ENCODE assay signal across 8 cellular contexts in genomic region chr12:67647251-67647546, GRCh38. TPM values are rescaled to one million over a fixed set of nuclear protein-coding genes. Genes with fewer than 3 reads are reported as not detected.
DNase-seq lines count a peak whose midpoint lies in the region; ATAC-seq, FAIRE-seq and TF ChIP-seq lines count a peak whose summit lies in the region.

No MANE protein-coding gene starts in this region.

- no peak for TF ChIP-seq EP300 in K562 (IDR thresholded peaks at IDR 0.05; ENCODE audit: low read length)

- H3K27ac Mint-ChIP-seq in mesothelial cell of epicardium (peak overlapping the region; percentile 98), type B pancreatic cell (peak overlapping the region; percentile 98)

- H3K27me3 Mint-ChIP-seq in mesothelial cell of epicardium (ENCODE audit: low read depth), result no peaks in the 10 kb centered on the region
- H3K27me3 Mint-ChIP-seq in type B pancreatic cell, result no peaks in the 10 kb centered on the region

- H3K9me3 Mint-ChIP-seq in mesothelial cell of epicardium, result no peaks in the 10 kb centered on the region
- no peaks in the 10 kb centered on the region for H3K9me3 Mint-ChIP-seq in type B pancreatic cell

- H3K4me3 Mint-ChIP-seq in mesothelial cell of epicardium (peak overlapping the region; percentile 97), type B pancreatic cell (peak overlapping the region; percentile 97)

- in situ Hi-C loops in K562 (cut with MboI), result no loop called here

- DNase-seq in Right ventricle myocardium inferior (ENCODE audit: missing footprints) (peak; percentile 58), Right ventricle myocardium superior (no peak), K562 (ENCODE audit: extremely low read depth in 1 of 4, low spot score in 3 of 4) (no peak), mesothelial cell of epicardium (ENCODE audit: low spot score in 2 of 2, unreplicated experiment in 2 of 2) (no peak), type B pancreatic cell (ENCODE audit: extremely low spot score, unreplicated experiment) (no peak)

- H3K9me1 ChIP-seq in K562 (ENCODE audit: control insufficient read depth, insufficient read depth, low read length), result no peaks in the 10 kb centered on the region

- H3K4me1 ChIP-seq in K562 (replicated peaks in 1 of 2; ENCODE audit: control insufficient read depth in 2 of 2, insufficient read depth in 2 of 2, low read length in 2 of 2), result peaks cover 23 to 32% of the 10 kb centered on the region in 2 experiments; a peak in 4 of 5 replicates

- no peak for TF ChIP-seq RAD21 in K562 (CRISPR knock-in tag; conservative IDR thresholded peaks at IDR 0.05 in 1 of 2, IDR thresholded peaks at IDR 0.05 in 1 of 2)

- TF ChIP-seq CTCF in K562 (IDR thresholded peaks at IDR 0.05 in 2 of 3, conservative IDR thresholded peaks at IDR 0.05 in 1 of 3; ENCODE audit: insufficient read depth in 2 of 3, low read depth in 1 of 3, low read length in 3 of 3) (no peak), mesothelial cell of epicardium (IDR thresholded peaks at IDR 0.05; ENCODE audit: unreplicated experiment) (no peak), type B pancreatic cell (conservative IDR thresholded peaks at IDR 0.05) (no peak)

- no peak for FAIRE-seq in K562 (lab: Jason Lieb, UNC)

- WGBS in K562 (ENCODE audit: insufficient coverage, low coverage, missing lambda C conversion rate), result 86% methylated on average over 9 of the region's 9 CpGs

- peaks cover 35% of the 10 kb centered on the region for H3K79me2 ChIP-seq in K562 (ENCODE audit: control insufficient read depth, insufficient read depth, low read length)

- TF ChIP-seq POLR2A in K562 (conservative IDR thresholded peaks at IDR 0.05), result no peak

- no peaks in the 10 kb centered on the region for H3K9me3 ChIP-seq in K562 (replicated peaks; ENCODE audit: control insufficient read depth, insufficient read depth, low read depth, low read length)

- peak overlapping the region; percentile 99 for H2AFZ ChIP-seq in K562 (ENCODE audit: low read depth, low read length)

- no peaks in the 10 kb centered on the region for H3K36me3 Mint-ChIP-seq in mesothelial cell of epicardium
- H3K36me3 Mint-ChIP-seq in type B pancreatic cell, result peaks cover 17% of the 10 kb centered on the region

- 0 out of 2 replicates have a peak, but pooled peaks cover 12% of the 10 kb centered on the region for H4K20me1 ChIP-seq in K562 (replicated peaks; ENCODE audit: control insufficient read depth, insufficient read depth, low read length)

- peaks cover 4% of the 10 kb centered on the region in 2 experiments; a peak in 2 of 5 replicates for H3K27me3 ChIP-seq in K562 (ENCODE audit: control insufficient read depth in 2 of 2, insufficient read depth in 2 of 2, low read length in 2 of 2)

- H3K36me3 ChIP-seq in K562 (ENCODE audit: control insufficient read depth, insufficient read depth, low read length), result peaks cover 9% of the 10 kb centered on the region

- H3K4me2 ChIP-seq in K562 (ENCODE audit: insufficient read depth, low read length), result no peak overlapping the region

- ATAC-seq in Right ventricle myocardium inferior (no peak), Right ventricle myocardium superior (ENCODE audit: poor library complexity) (no peak), K562 (no peak), HG03045 (IDR thresholded peaks at IDR 0.05; ENCODE audit: unreplicated experiment) (no peak), GM21390 (IDR thresholded peaks at IDR 0.05; ENCODE audit: unreplicated experiment) (no peak), HG03097 (IDR thresholded peaks at IDR 0.05; ENCODE audit: low FRiP score, unreplicated experiment) (no peak)

- H3K27ac ChIP-seq in K562 (ENCODE audit: extremely low read depth, low read depth, low read length), result no peak overlapping the region

- BruUV-seq in K562 (replicated peaks; lab: Mats Ljungman, UMichigan), result no TSS peak

- H3K9ac ChIP-seq in K562 (ENCODE audit: insufficient read depth in 1 of 2, low read depth in 2 of 2, low read length in 2 of 2), result no peak overlapping the region

- CTCF ChIA-PET in K562 (lab: Yijun Ruan, JAX; ENCODE audit: low intra/inter-chr PET ratio), result no interaction called here

- POLR2A ChIA-PET in K562 (lab: Yijun Ruan, JAX), result interaction anchor here (0.8 kb wide), 1 partner anchor 100 kb away, joined by 4 read pairs; no protein-coding TSS in a partner anchor

- H3K4me1 Mint-ChIP-seq in mesothelial cell of epicardium (peaks cover 25% of the 10 kb centered on the region), type B pancreatic cell (ENCODE audit: unreplicated experiment) (peaks cover 27% of the 10 kb centered on the region)

- no peak overlapping the region for H3K4me3 ChIP-seq in K562

- intact Hi-C loops in Right ventricle myocardium inferior (cut with DNase I), result loop anchor here (5.0 kb wide), 3 partner anchors 120 to 190 kb away; no protein-coding TSS in a partner anchor
- intact Hi-C loops in Right ventricle myocardium superior (cut with DNase I), result no loop called here
- intact Hi-C loops in K562 (cut with micrococcal nuclease), result no loop called here

TF ChIP-seq in K562, 482 proteins besides CTCF, POLR2A, EP300 and RAD21:
- TF ChIP-seq NONO (IDR thresholded peaks at IDR 0.05; ENCODE audit: low read depth in 2 of 2, low read length in 1 of 2), result no peak
- TF ChIP-seq FOXA3 (CRISPR knock-in tag; conservative IDR thresholded peaks at IDR 0.05 in 1 of 2, IDR thresholded peaks at IDR 0.05 in 1 of 2), result no peak
- TF ChIP-seq ZNF512 (tag; IDR thresholded peaks at IDR 0.05), result no peak
- TF ChIP-seq GABPB2 (CRISPR knock-in tag; conservative IDR thresholded peaks at IDR 0.05), result no peak
- TF ChIP-seq MEF2D (tag; conservative IDR thresholded peaks at IDR 0.05; ENCODE audit: low read depth), result no peak

RNA-seq across cellular contexts. Expression of gene DYRK2, which starts 1.3 kb away (rescaled TPM):
- total RNA-seq in Right ventricle myocardium inferior, result 51.2 TPM
- 45.8 TPM for total RNA-seq in Right ventricle myocardium superior
- 15.4 and 18.1 TPM in 2 replicates for total RNA-seq in K562 (2011; cell fraction: chromatin; rRNA removed; ENCODE audit: low replicate concordance)
- 7.0 and 8.2 TPM in 2 replicates for total RNA-seq in K562 (2011; cell fraction: nucleolus; rRNA removed)
- total RNA-seq in K562 (2011; cell fraction: nucleoplasm; rRNA removed), result 12.1 and 19.5 TPM in 2 replicates
- total RNA-seq in K562 (2014; rRNA removed), result 8.9 and 9.3 TPM in 2 replicates
- total RNA-seq in K562 (2014; rRNA removed; fragmentation: Illumina TruSeq; extraction: Trizol), result 7.7 and 8.3 TPM in 2 replicates
- total RNA-seq in K562 (2015; rRNA removed; fragmentation: Illumina TruSeq; extraction: Trizol), result 7.6 and 8.4 TPM in 2 replicates
- 15.1 and 15.4 TPM in 2 replicates for total RNA-seq in K562 (2021)
- 12.5 TPM in 2 replicates for polyA plus RNA-seq in K562 (2011; rRNA removed)
- polyA plus RNA-seq in K562 (2011; cell fraction: cytosol; rRNA removed), result 8.7 and 10.3 TPM in 2 replicates
- polyA plus RNA-seq in K562 (2011; cell fraction: nucleus; rRNA removed), result 11.8 and 13.0 TPM in 2 replicates
- 4.8 and 6.6 TPM in 2 replicates for polyA plus RNA-seq in K562 (2012)
- 7.5 and 7.9 TPM in 2 replicates for polyA plus RNA-seq in K562 (2014; fragmentation: Illumina TruSeq; extraction: Trizol)
- 1 to 10 TPM; 1.7 to 1.8 TPM for polyA plus RNA-seq in K562 (2014; fragmentation: Nextera tagmentation; extraction: Ambion mirVana)
- polyA plus RNA-seq in K562 (2014; rRNA removed), result 7.8 and 8.9 TPM in 2 replicates
- polyA minus RNA-seq in K562 (2011; rRNA and poly(A)+ RNA removed), result 30.0 and 36.5 TPM in 2 replicates
- 11.6 and 14.4 TPM in 2 replicates for polyA minus RNA-seq in K562 (2011; cell fraction: cytosol; rRNA and poly(A)+ RNA removed)
- 10.8 and 18.7 TPM in 2 replicates for polyA minus RNA-seq in K562 (2011; cell fraction: nucleus; rRNA and poly(A)+ RNA removed)
- 53.7 to 54.6 TPM (median 53.7 TPM) in 3 replicates for total RNA-seq in mesothelial cell of epicardium
- 78.3 and 80.5 TPM in 2 replicates for total RNA-seq in type B pancreatic cell (ENCODE audit: low replicate concordance)
